Comparison of ENCODE assay signal across 8 cellular contexts in the genomic region with DNA sequence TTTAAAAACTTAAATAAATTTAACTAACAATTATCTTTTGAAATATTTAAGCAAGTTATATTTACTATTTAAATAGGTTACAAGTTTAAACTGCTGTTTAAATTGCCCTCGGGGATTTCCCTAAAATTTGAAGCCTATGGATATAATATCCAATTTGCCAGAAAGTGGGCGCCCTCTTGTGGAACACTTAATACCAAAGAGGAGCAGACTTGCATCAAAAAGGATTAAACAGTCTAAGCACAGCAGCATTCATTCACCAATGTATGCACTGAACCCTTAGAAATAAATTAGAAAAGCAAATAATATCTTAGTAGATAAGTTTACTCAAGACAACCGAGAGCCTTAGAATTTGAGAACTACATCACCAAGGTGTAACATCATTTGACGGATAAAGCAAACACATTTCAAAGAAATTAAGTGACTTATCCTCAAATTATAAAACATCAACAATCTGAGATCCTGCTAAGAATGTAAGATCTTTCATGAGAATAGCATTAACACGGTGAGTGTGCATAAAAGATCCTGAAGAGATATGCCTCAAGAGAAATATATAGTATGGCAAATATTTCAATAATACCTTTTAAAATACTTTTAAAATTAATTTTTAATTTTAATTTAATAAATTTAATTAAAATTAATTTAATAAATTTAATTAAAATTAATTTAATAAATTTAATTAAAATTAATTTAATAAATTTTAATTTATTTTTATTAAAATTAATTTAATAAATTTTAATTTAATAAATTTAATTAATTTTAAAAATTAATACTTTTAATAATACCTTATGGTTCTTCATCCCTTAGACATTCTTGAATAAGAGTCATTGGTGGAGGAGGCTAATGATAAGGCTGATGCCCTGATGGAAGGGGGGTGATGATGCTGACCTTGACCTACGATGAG. TPM values are rescaled to one million over a fixed set of nuclear protein-coding genes. Genes with fewer than 3 reads are reported as not detected.
DNase-seq lines count a peak whose midpoint lies in the region; ATAC-seq and TF ChIP-seq lines count a peak whose summit lies in the region.

No MANE protein-coding gene starts in this region.

- peak; percentile 61 for TF ChIP-seq RAD21 in SK-N-SH (IDR thresholded peaks at IDR 0.05; ENCODE audit: low read length)

- CTCF ChIA-PET in SK-N-SH (lab: Yijun Ruan, JAX), result interaction anchor here (0.7 to 1.0 kb wide), 2 partner anchors 18 to 66 kb away, joined by 3 to 4 read pairs; no protein-coding TSS in a partner anchor

- H2AFZ ChIP-seq in SK-N-SH (ENCODE audit: low read depth) (no peak overlapping the region), osteoblast (ENCODE audit: low read length) (no peak overlapping the region)

- no peak overlapping the region for H3K4me3 Mint-ChIP-seq in T-helper 2 cell treated with Interferon-gamma antibody and Interleukin-4, amounts not matched to agents 5 μg/mL and 100 μg/mL, for 36 hours

- POLR2A ChIA-PET in SK-N-SH (lab: Yijun Ruan, JAX), result no interaction called here

- no peaks in the 10 kb centered on the region for H3K4me1 Mint-ChIP-seq in T-helper 2 cell treated with Interferon-gamma antibody and Interleukin-4, amounts not matched to agents 5 μg/mL and 100 μg/mL, for 36 hours (ENCODE audit: low read depth)

- H3K9me3 ChIP-seq in heart right ventricle (no peaks in the 10 kb centered on the region), SK-N-SH (no peaks in the 10 kb centered on the region), osteoblast (ENCODE audit: low read depth, low read length) (no peaks in the 10 kb centered on the region)

- H3K27me3 ChIP-seq in heart right ventricle (no peaks in the 10 kb centered on the region), SK-N-SH (ENCODE audit: insufficient read depth) (no peaks in the 10 kb centered on the region), osteoblast (ENCODE audit: insufficient read depth, low read length) (no peaks in the 10 kb centered on the region)

- TF ChIP-seq CTCF in heart right ventricle (IDR thresholded peaks at IDR 0.05) (peak; percentile 43 to 81 (median 71)), SK-N-SH (IDR thresholded peaks at IDR 0.05) (peak; percentile 77), fibroblast of mammary gland (conservative IDR thresholded peaks at IDR 0.05; ENCODE audit: control insufficient read depth, insufficient read depth, low read depth, low read length) (peak; percentile 71), osteoblast (IDR thresholded peaks at IDR 0.05; ENCODE audit: extremely low read depth, low read depth, low read length) (peak; percentile 71)

- H3K27ac Mint-ChIP-seq in T-helper 2 cell treated with Interferon-gamma antibody and Interleukin-4, amounts not matched to agents 5 μg/mL and 100 μg/mL, for 36 hours, result no peak overlapping the region

- H3K9me3 Mint-ChIP-seq in T-helper 2 cell treated with Interferon-gamma antibody and Interleukin-4, amounts not matched to agents 5 μg/mL and 100 μg/mL, for 36 hours, result no peaks in the 10 kb centered on the region

- ATAC-seq in heart right ventricle, result no peak
- no peak for ATAC-seq in left ventricle myocardium superior

- DNase-seq in heart right ventricle (peak in 1 of 2 donors; percentile 63), left ventricle myocardium superior (no peak), NCI-H1092 (lab: John Stamatoyannopoulos, UW) (peak; percentile 37), SK-N-SH (peak; percentile 31), fibroblast of mammary gland (ENCODE audit: low read depth) (peak; percentile 66), osteoblast (ENCODE audit: insufficient read length, low spot score, missing footprints) (peak; percentile 52), activated gamma-delta T cell (lab: John Stamatoyannopoulos, UW) (no peak)
- DNase-seq in T-helper 2 cell treated with Interferon-gamma antibody and Interleukin-4, amounts not matched to agents 5 μg/mL and 100 μg/mL, for 36 hours (ENCODE audit: low spot score), result no peak

- H3K4me3 ChIP-seq in heart right ventricle (no peak overlapping the region), SK-N-SH (ENCODE audit: low read depth in 2 of 2, low read length in 1 of 2) (no peak overlapping the region), fibroblast of mammary gland (ENCODE audit: control insufficient read depth, low read depth, low read length) (no peak overlapping the region), osteoblast (ENCODE audit: insufficient read depth, low read length) (no peak overlapping the region)

- no peaks in the 10 kb centered on the region for H3K36me3 Mint-ChIP-seq in T-helper 2 cell treated with Interferon-gamma antibody and Interleukin-4, amounts not matched to agents 5 μg/mL and 100 μg/mL, for 36 hours (ENCODE audit: low read depth)

- H3K9me2 ChIP-seq in SK-N-SH, result no peaks in the 10 kb centered on the region

- H3K4me2 ChIP-seq in SK-N-SH (no peak overlapping the region), osteoblast (ENCODE audit: insufficient read depth, low read length) (no peak overlapping the region)

- no peaks in the 10 kb centered on the region for H3K36me3 ChIP-seq in heart right ventricle
- H3K36me3 ChIP-seq in SK-N-SH (replicated peaks in 1 of 2; ENCODE audit: control insufficient read depth in 1 of 2, insufficient read depth in 2 of 2, low read length in 1 of 2), result no peaks in the 10 kb centered on the region
- no peaks in the 10 kb centered on the region for H3K36me3 ChIP-seq in osteoblast (ENCODE audit: insufficient read depth, low read length)

- H3K4me1 ChIP-seq in heart right ventricle, result no peaks in the 10 kb centered on the region
- H3K4me1 ChIP-seq in SK-N-SH (ENCODE audit: control insufficient read depth in 1 of 2, insufficient read depth in 2 of 2, low read depth in 1 of 2, low read length in 1 of 2), result no peaks in the 10 kb centered on the region
- H3K4me1 ChIP-seq in osteoblast (ENCODE audit: insufficient read depth, low read length), result no peaks in the 10 kb centered on the region

- H3K79me2 ChIP-seq in SK-N-SH (ENCODE audit: insufficient read depth) (no peaks in the 10 kb centered on the region), osteoblast (ENCODE audit: insufficient read depth, low read length) (no peaks in the 10 kb centered on the region)

- no peaks in the 10 kb centered on the region for H3F3A ChIP-seq in SK-N-SH (replicated peaks; ENCODE audit: insufficient read depth)

- TF ChIP-seq EP300 in SK-N-SH (IDR thresholded peaks at IDR 0.05; ENCODE audit: borderline replicate concordance in 1 of 2, low read depth in 1 of 2, low read length in 1 of 2), result no peak

- 33 to 38% methylated on average over 6 of the region's 6 CpGs for WGBS in heart right ventricle, 2 donors
- 11% methylated on average over 6 of the region's 6 CpGs for WGBS in SK-N-SH (ENCODE audit: low lambda C conversion rate)

- H3K27me3 Mint-ChIP-seq in T-helper 2 cell treated with Interferon-gamma antibody and Interleukin-4, amounts not matched to agents 5 μg/mL and 100 μg/mL, for 36 hours (ENCODE audit: low read depth), result peaks cover 5% of the 10 kb centered on the region

- H3K27ac ChIP-seq in heart right ventricle (no peak overlapping the region), SK-N-SH (ENCODE audit: low read depth in 2 of 2, low read length in 1 of 2) (no peak overlapping the region), osteoblast (ENCODE audit: low read depth, low read length) (no peak overlapping the region)

- no peak overlapping the region for H3K9ac ChIP-seq in SK-N-SH

- intact Hi-C loops in heart right ventricle (cut with DNase I), result loop anchor here in 7 of 10 donors (5.0 to 10.0 kb wide), 7 partner anchors 69 to 687 kb away; no protein-coding TSS in a partner anchor
- intact Hi-C loops in left ventricle myocardium superior (cut with micrococcal nuclease), result loop anchor here (2.0 kb wide), 1 partner anchor 77 kb away; no protein-coding TSS in a partner anchor

- H4K20me1 ChIP-seq in SK-N-SH (ENCODE audit: insufficient read depth), result no peaks in the 10 kb centered on the region
- H4K20me1 ChIP-seq in osteoblast (ENCODE audit: insufficient read depth, low read length), result no peaks in the 10 kb centered on the region

TF ChIP-seq in SK-N-SH, 30 proteins besides CTCF, POLR2A, EP300 and RAD21:
- TF ChIP-seq GATA2 (CRISPR knock-in tag; IDR thresholded peaks at IDR 0.05) (no peak), SMC3 (IDR thresholded peaks at IDR 0.05; ENCODE audit: low read depth, low read length) (peak; percentile 44), TCF12 (IDR thresholded peaks at IDR 0.05) (no peak)

RNA-seq across cellular contexts. Expression of gene MEP1A, which starts 11.5 kb away (rescaled TPM):
- total RNA-seq in heart right ventricle (not detected), left ventricle myocardium superior (not detected), osteoblast (not detected in 2 replicates)
- polyA plus RNA-seq in heart right ventricle (not detected), SK-N-SH (2012; rRNA removed) (not detected in 2 replicates)
- polyA plus RNA-seq in SK-N-SH (2012; cell fraction: cytosol; rRNA removed), result not detected in 2 replicates
- not detected in 2 replicates for polyA plus RNA-seq in SK-N-SH (2012; cell fraction: nucleus; rRNA removed)

RNA-seq across cellular contexts. Expression of gene ANKRD66, which starts 35.0 kb away (rescaled TPM):
- not detected for total RNA-seq in heart right ventricle
- not detected for polyA plus RNA-seq in heart right ventricle
- not detected for total RNA-seq in left ventricle myocardium superior
- polyA plus RNA-seq in SK-N-SH (2012; rRNA removed), result not detected in 2 replicates
- polyA plus RNA-seq in SK-N-SH (2012; cell fraction: cytosol; rRNA removed), result not detected in 2 replicates
- not detected in 2 replicates for polyA plus RNA-seq in SK-N-SH (2012; cell fraction: nucleus; rRNA removed)
- total RNA-seq in osteoblast, result not detected in 2 replicates

RNA-seq across cellular contexts. Expression of gene PLA2G7, which starts 46.6 kb away (rescaled TPM):
- total RNA-seq in heart right ventricle, result 1 to 10 TPM in 1 of 10 donors, under 1 TPM in 3, not detected in 6; 0.12 to 4.0 (median 0.25) TPM
- under 1 TPM; 0.12 to 0.29 TPM for polyA plus RNA-seq in heart right ventricle
- total RNA-seq in left ventricle myocardium superior, result 0.15 TPM
- not detected in 2 replicates for polyA plus RNA-seq in SK-N-SH (2012; rRNA removed)
- polyA plus RNA-seq in SK-N-SH (2012; cell fraction: cytosol; rRNA removed), result not detected in 2 replicates
- not detected in 2 replicates for polyA plus RNA-seq in SK-N-SH (2012; cell fraction: nucleus; rRNA removed)
- total RNA-seq in osteoblast, result 0.36 TPM in 1 of 2 replicates, not detected in the other

Comparison
In these comparisons a context has a peak if more than half of its experiments do, and no peak if none do; other contexts are left out.
1. DNase-seq: peak in NCI-H1092 (single experiment), SK-N-SH (single experiment), fibroblast of mammary gland (single experiment) and osteoblast (single experiment); none in left ventricle myocardium superior (single experiment), T-helper 2 cell treated with Interferon-gamma antibody and Interleukin-4, amounts not matched to agents 5 μg/mL and 100 μg/mL, for 36 hours (single experiment) and activated gamma-delta T cell (single experiment).
2. Peak in every context shown above with its lines, with median percentiles within 50 percentile points of each other: CTCF ChIP-seq.